ENCODE assay signal across 8 cellular contexts in genomic region chr16:50313596-50314483, GRCh38.
DNase-seq lines count a peak whose midpoint lies in the region; ATAC-seq and TF ChIP-seq lines count a peak whose summit lies in the region.

No MANE protein-coding gene starts in this region.

- H3K9me3 Mint-ChIP-seq in nephron progenitor cell = no peaks in the 10 kb centered on the region

- H3K27ac ChIP-seq in effector memory CD4-positive, alpha-beta T cell (ENCODE audit: insufficient read depth, low read length, poor library complexity, severe bottlenecking) = peak overlapping the region; percentile 21

- H3K4me3 ChIP-seq in effector memory CD4-positive, alpha-beta T cell (ENCODE audit: insufficient read depth, low read depth, low read length, poor library complexity, severe bottlenecking) = no peak overlapping the region

- peak; percentile 37 to 45 for DNase-seq in AML-193 (lab: John Stamatoyannopoulos, UW)
- DNase-seq in activated CD4-positive, alpha-beta T cell treated with anti-CD3 and anti-CD28 coated beads for 1 hour = peak; percentile 25
- peak in 1 of 3 donors; percentile 37 for DNase-seq in effector memory CD4-positive, alpha-beta T cell
- no peak for DNase-seq in nephron progenitor cell
- DNase-seq in NOMO-1 (lab: John Stamatoyannopoulos, UW; ENCODE audit: unreplicated experiment in 2 of 2) = no peak

- H3K27me3 Mint-ChIP-seq in nephron progenitor cell (ENCODE audit: low read depth, poor library complexity) = no peaks in the 10 kb centered on the region

- peaks cover 22% of the 10 kb centered on the region for H3K4me1 Mint-ChIP-seq in nephron progenitor cell

- H3K27me3 ChIP-seq in effector memory CD4-positive, alpha-beta T cell (replicated peaks; ENCODE audit: control insufficient read depth, insufficient read depth, low read length, poor library complexity, severe bottlenecking) = no peaks in the 10 kb centered on the region

- H3K4me3 Mint-ChIP-seq in nephron progenitor cell = no peak overlapping the region

- H3K9me3 ChIP-seq in effector memory CD4-positive, alpha-beta T cell (ENCODE audit: control insufficient read depth, low read length) = no peaks in the 10 kb centered on the region

- H3K36me3 ChIP-seq in effector memory CD4-positive, alpha-beta T cell (ENCODE audit: control insufficient read depth, insufficient read depth, low read length) = peaks cover 90% of the 10 kb centered on the region

- H3K36me3 Mint-ChIP-seq in nephron progenitor cell (ENCODE audit: low read depth) = peaks cover 37% of the 10 kb centered on the region

- peaks cover 4% of the 10 kb centered on the region for H3K4me1 ChIP-seq in effector memory CD4-positive, alpha-beta T cell (ENCODE audit: control insufficient read depth, insufficient read depth, low read length, poor library complexity, severe bottlenecking)

- no peak for ATAC-seq in HG02623 (IDR thresholded peaks at IDR 0.05; ENCODE audit: unreplicated experiment)
- ATAC-seq in GM21515 (IDR thresholded peaks at IDR 0.05; ENCODE audit: unreplicated experiment) = no peak
- ATAC-seq in HG02938 (IDR thresholded peaks at IDR 0.05; ENCODE audit: unreplicated experiment) = no peak

- peak overlapping the region; percentile 90 for H3K27ac Mint-ChIP-seq in nephron progenitor cell

- TF ChIP-seq CTCF in nephron progenitor cell (IDR thresholded peaks at IDR 0.05) = no peak

Comparison
In these comparisons a context has a peak if more than half of its experiments do, and no peak if none do; other contexts are left out.
1. DNase-seq: peak in AML-193 (2 of 2) and activated CD4-positive, alpha-beta T cell treated with anti-CD3 and anti-CD28 coated beads for 1 hour (single experiment); none in nephron progenitor cell (single experiment) and NOMO-1 (0 of 2).